24 cellular contexts compared by ENCODE assay signal in the genomic region with DNA sequence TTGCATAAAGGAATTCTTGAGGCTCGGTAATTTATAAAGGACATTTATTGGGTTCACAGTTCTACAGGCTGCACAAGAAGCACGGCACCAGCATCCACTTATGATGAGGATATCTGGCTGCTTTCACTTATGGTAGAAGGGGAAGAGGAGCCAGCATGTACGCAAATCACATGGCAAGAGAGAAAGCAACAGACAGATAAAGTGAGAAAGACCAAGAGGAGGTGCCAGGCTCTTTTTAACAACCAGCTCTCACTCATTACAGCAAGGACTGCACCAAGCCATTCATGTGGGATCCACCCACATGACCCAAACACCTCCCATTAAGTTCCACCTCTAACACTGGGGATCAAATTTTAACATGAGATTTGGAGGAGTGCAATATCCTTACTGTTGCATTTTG.
"Had no signal": no experiment of that assay in that cellular context is flagged by ENCODE, and none has a peak within 500 bp of the region (broad histone marks: within the 10 kb centered on the region; RNA-seq: fewer than 3 reads in every experiment).

No MANE protein-coding gene starts in this region.

- H3K27me3 ChIP-seq: dorsolateral prefrontal cortex, hepatocyte, right atrium auricular region, sigmoid colon, suprapubic skin, transverse colon, upper lobe of right lung, uterus had no signal

- H3K9me3 Mint-ChIP-seq: nephron had no signal

- H3K4me2 ChIP-seq: hepatocyte had no signal

- DNase-seq: dorsolateral prefrontal cortex; effector CD4-positive, alpha-beta T cell; kidney; mesenchymal stem cell; mucosa of descending colon; naive thymus-derived CD4-positive, alpha-beta T cell; nucleus accumbens; sigmoid colon; stimulated activated CD4-positive, alpha-beta T cell treated with anti-CD3 and anti-CD28 coated beads, Interleukin-15, amount 100 ng/mL, for 24 hours; stimulated activated CD4-positive, alpha-beta T cell treated with anti-CD3 and anti-CD28 coated beads, Interleukin-2, amount 100 ng/mL, for 48 hours; stimulated activated naive B cell treated with anti-CD40 and anti-IgM and Interleukin-4, amounts not matched to agents 10 μg/mL and 1 μg/mL and 100 μg/mL, for 72 hours; transverse colon; upper lobe of right lung; uterus had no signal

- H3K4me1 Mint-ChIP-seq: mesothelial cell of epicardium; nephron; stimulated activated naive B cell treated with anti-CD40 and anti-IgM and Interleukin-4, amounts not matched to agents 10 μg/mL and 1 μg/mL and 100 μg/mL, for 72 hours had no signal

- H3K4me3 Mint-ChIP-seq: mesothelial cell of epicardium; naive thymus-derived CD4-positive, alpha-beta T cell; nephron; stimulated activated naive B cell treated with anti-CD40 and anti-IgM and Interleukin-4, amounts not matched to agents 10 μg/mL and 1 μg/mL and 100 μg/mL, for 72 hours; stimulated activated naive CD8-positive, alpha-beta T cell treated with anti-CD3 and anti-CD28 coated beads, Interleukin-15, Interleukin-2, amounts not matched to agents 100 ng/mL and 50 ng/mL, for 24 hours had no signal

- H3K79me2 ChIP-seq: hepatocyte had no signal

- H3K4me1 ChIP-seq: prostate gland, right atrium auricular region, sigmoid colon, suprapubic skin, transverse colon, upper lobe of right lung, uterus had no signal

- H3K27ac ChIP-seq: dorsolateral prefrontal cortex, hepatocyte, prostate gland, right atrium auricular region, sigmoid colon, suprapubic skin, transverse colon, upper lobe of right lung, uterus had no signal

- ATAC-seq: left lobe of liver; mucosa of descending colon; naive thymus-derived CD4-positive, alpha-beta T cell; stimulated activated naive B cell treated with anti-CD40 and anti-IgM and Interleukin-4, amounts not matched to agents 10 μg/mL and 1 μg/mL and 100 μg/mL, for 72 hours; upper lobe of right lung had no signal

- H3K4me3 ChIP-seq: dorsolateral prefrontal cortex, hepatocyte, mucosa of descending colon, prostate gland, right atrium auricular region, sigmoid colon, suprapubic skin, transverse colon, upper lobe of right lung, uterus had no signal

- H2AFZ ChIP-seq: hepatocyte had no signal

- H3K9me3 ChIP-seq: mucosa of descending colon, prostate gland, right atrium auricular region, sigmoid colon, suprapubic skin, transverse colon, upper lobe of right lung, uterus had no signal

- FAIRE-seq: colon, frontal cortex, kidney had no signal

- H3K36me3 Mint-ChIP-seq: mesothelial cell of epicardium; naive thymus-derived CD4-positive, alpha-beta T cell; stimulated activated naive B cell treated with anti-CD40 and anti-IgM and Interleukin-4, amounts not matched to agents 10 μg/mL and 1 μg/mL and 100 μg/mL, for 72 hours had no signal

- H3K36me3 ChIP-seq: prostate gland, right atrium auricular region, sigmoid colon, suprapubic skin, transverse colon, upper lobe of right lung had no signal

- H3K27ac Mint-ChIP-seq: mesothelial cell of epicardium; naive thymus-derived CD4-positive, alpha-beta T cell; nephron; stimulated activated naive B cell treated with anti-CD40 and anti-IgM and Interleukin-4, amounts not matched to agents 10 μg/mL and 1 μg/mL and 100 μg/mL, for 72 hours; stimulated activated naive CD8-positive, alpha-beta T cell treated with anti-CD3 and anti-CD28 coated beads, Interleukin-15, Interleukin-2, amounts not matched to agents 100 ng/mL and 50 ng/mL, for 24 hours had no signal

- H3K27me3 Mint-ChIP-seq: naive thymus-derived CD4-positive, alpha-beta T cell; stimulated activated naive B cell treated with anti-CD40 and anti-IgM and Interleukin-4, amounts not matched to agents 10 μg/mL and 1 μg/mL and 100 μg/mL, for 72 hours; stimulated activated naive CD8-positive, alpha-beta T cell treated with anti-CD3 and anti-CD28 coated beads, Interleukin-15, Interleukin-2, amounts not matched to agents 100 ng/mL and 50 ng/mL, for 24 hours had no signal
